In genomic region chr22:17733484-17733883, GRCh38 we compare ENCODE assay signal across 14 cellular contexts. TPM values are rescaled to one million over a fixed set of nuclear protein-coding genes. Genes with fewer than 3 reads are reported as not detected.
DNase-seq lines count a peak whose midpoint lies in the region; ATAC-seq and TF ChIP-seq lines count a peak whose summit lies in the region.
"Had no signal": no experiment of that assay in that cellular context is flagged by ENCODE, and none has a peak within 500 bp of the region (broad histone marks: within the 10 kb centered on the region; RNA-seq: fewer than 3 reads in every experiment).

No MANE protein-coding gene starts in this region.

- WGBS in IMR-90 (ENCODE audit: extremely low coverage in 2 of 2, insufficient read length in 1 of 2), 2 experiments, result no CpG with 5 or more reads among the region's 3 CpGs

- H3K36me3 ChIP-seq in IMR-90 (ENCODE audit: control insufficient read depth, insufficient read depth, low read length), result peaks cover 48% of the 10 kb centered on the region
- H3K36me3 ChIP-seq: prostate gland had no signal

- peak overlapping the region; percentile 69 for H3K27ac Mint-ChIP-seq in CD4-positive, alpha-beta T cell
- peak overlapping the region; percentile 48 to 89 (median 66) for H3K27ac Mint-ChIP-seq in naive thymus-derived CD8-positive, alpha-beta T cell
- H3K27ac Mint-ChIP-seq: endodermal cell had no signal

- no peaks in the 10 kb centered on the region for H3K9me3 Mint-ChIP-seq in CD4-positive, alpha-beta T cell
- no peaks in the 10 kb centered on the region for H3K9me3 Mint-ChIP-seq in naive thymus-derived CD8-positive, alpha-beta T cell
- H3K9me3 Mint-ChIP-seq: endodermal cell had no signal

- H3K27me3 Mint-ChIP-seq in CD4-positive, alpha-beta T cell, result no peaks in the 10 kb centered on the region
- no peaks in the 10 kb centered on the region for H3K27me3 Mint-ChIP-seq in naive thymus-derived CD8-positive, alpha-beta T cell

- TF ChIP-seq POLR2A in IMR-90 (IDR thresholded peaks at IDR 0.05; ENCODE audit: low read depth, low read length), result no peak

- intact Hi-C loops in CD4-positive, alpha-beta T cell (cut with DNase I, micrococcal nuclease), result no loop called here
- intact Hi-C loops in IMR-90 (cut with micrococcal nuclease), result no loop called here

- peaks cover 9% of the 10 kb centered on the region for H3K4me1 Mint-ChIP-seq in CD4-positive, alpha-beta T cell (ENCODE audit: low read depth)
- peaks cover 14 to 15% (median 15%) of the 10 kb centered on the region in 4 donors for H3K4me1 Mint-ChIP-seq in naive thymus-derived CD8-positive, alpha-beta T cell
- H3K4me1 Mint-ChIP-seq: endodermal cell had no signal

- no peak overlapping the region; the same call in 1 of the 2 replicates for H4K5ac ChIP-seq in IMR-90 (ENCODE audit: low read depth, low read length)

- no peaks in the 10 kb centered on the region for H3K27me3 ChIP-seq in CD4-positive, alpha-beta T cell (ENCODE audit: control insufficient read depth, insufficient read depth, low read length)
- H3K27me3 ChIP-seq in IMR-90 (ENCODE audit: control insufficient read depth, insufficient read depth, low read length), result no peaks in the 10 kb centered on the region
- H3K27me3 ChIP-seq: body of pancreas, hepatocyte, suprapubic skin had no signal

- POLR2A ChIA-PET in CD4-positive, alpha-beta T cell (lab: Charles Lee), result no interaction called here
- POLR2A ChIA-PET in IMR-90 (lab: Charles Lee; ENCODE audit: unreplicated experiment), result no interaction called here
- POLR2A ChIA-PET in naive thymus-derived CD8-positive, alpha-beta T cell (lab: Charles Lee), result no interaction called here

- no peak overlapping the region for H2AFZ ChIP-seq in IMR-90 (replicated peaks; ENCODE audit: low read length, poor library complexity)
- H2AFZ ChIP-seq: hepatocyte had no signal

- H3K27ac ChIP-seq in CD4-positive, alpha-beta T cell (ENCODE audit: low read depth, low read length), result peak overlapping the region; percentile 38
- H3K27ac ChIP-seq in IMR-90 (ENCODE audit: insufficient read depth, low read length), result peak overlapping the region; percentile 14; the same call in 1 of the 2 replicates
- H3K27ac ChIP-seq: body of pancreas, hepatocyte, prostate gland, suprapubic skin had no signal

- in situ Hi-C loops in IMR-90 (cut with MboI; ENCODE audit: low sequenced_read_pairs), result loop anchor here (5.0 kb wide), 1 partner anchor 39 kb away; the partner anchor contains the start of gene BID
- in situ Hi-C loops in astrocyte of the spinal cord (cut with HindIII; ENCODE audit: low sequenced_read_pairs), result no loop called here

- peaks cover 14 to 33% of the 10 kb centered on the region in 2 experiments; a peak in 3 of 4 replicates for H3K79me1 ChIP-seq in IMR-90 (ENCODE audit: low read depth in 1 of 2, low read length in 2 of 2)

- no peak overlapping the region for H3K56ac ChIP-seq in IMR-90 (ENCODE audit: extremely low read depth, insufficient read depth, low read length)

- peak overlapping the region; percentile 19 for H3K23ac ChIP-seq in IMR-90 (ENCODE audit: low read depth, low read length)

- no peak overlapping the region for H3K4me2 ChIP-seq in IMR-90 (ENCODE audit: low read depth, low read length)
- H3K4me2 ChIP-seq: hepatocyte had no signal

- no peak overlapping the region for H4K91ac ChIP-seq in IMR-90 (ENCODE audit: insufficient read depth, low read depth, low read length)

- peak overlapping the region; percentile 0; the same call in 1 of the 2 replicates for H2BK120ac ChIP-seq in IMR-90 (ENCODE audit: low read depth, low read length)

- peak overlapping the region; percentile 70 for H2BK5ac ChIP-seq in IMR-90 (ENCODE audit: low read depth, low read length, poor library complexity, severe bottlenecking)

- dilution Hi-C loops in IMR-90 (cut with HindIII; ENCODE audit: low sequenced_read_pairs, unreplicated experiment), result no loop called here

- H3K4me1 ChIP-seq in IMR-90 (ENCODE audit: control insufficient read depth, insufficient read depth, low read length), result peaks cover 4% of the 10 kb centered on the region; the same call in 1 of the 2 replicates
- H3K4me1 ChIP-seq: body of pancreas, prostate gland, suprapubic skin had no signal

- H2BK15ac ChIP-seq in IMR-90 (ENCODE audit: low read depth, low read length), result 0 out of 3 replicates have a peak overlapping the region, but pooled peaks have one; percentile 1

- no peak overlapping the region for H3K4me3 Mint-ChIP-seq in CD4-positive, alpha-beta T cell
- no peak overlapping the region for H3K4me3 Mint-ChIP-seq in naive thymus-derived CD8-positive, alpha-beta T cell
- H3K4me3 Mint-ChIP-seq: endodermal cell had no signal

- no peaks in the 10 kb centered on the region; the same call in 1 of the 2 replicates for H4K20me1 ChIP-seq in IMR-90 (ENCODE audit: insufficient read depth, low read length)

- peak overlapping the region; percentile 22; the same call in 1 of the 2 replicates for H2AK5ac ChIP-seq in IMR-90 (ENCODE audit: low read depth, low read length)

- peak overlapping the region; percentile 30; the same call in 1 of the 2 replicates for H2BK20ac ChIP-seq in IMR-90 (ENCODE audit: low read depth, low read length)

- CTCF ChIA-PET in CD4-positive, alpha-beta T cell (lab: Charles Lee), result interaction anchor here (1.3 kb wide), 1 partner anchor 9 kb away, joined by 4 read pairs; no protein-coding TSS in a partner anchor
- CTCF ChIA-PET in IMR-90 (lab: Yijun Ruan, JAX), result no interaction called here

- no peak for ATAC-seq in CD4-positive, alpha-beta T cell (ENCODE audit: poor library complexity)
- peak; percentile 43 for ATAC-seq in IMR-90 (ENCODE audit: low read depth)
- no peak for ATAC-seq in naive thymus-derived CD8-positive, alpha-beta T cell
- no peak for ATAC-seq in HG02623 (IDR thresholded peaks at IDR 0.05; ENCODE audit: unreplicated experiment)
- ATAC-seq: body of pancreas had no signal

- H3K9ac ChIP-seq in IMR-90 (ENCODE audit: low read depth, low read length), result no peak overlapping the region

- peaks cover 70% of the 10 kb centered on the region for H3K36me3 Mint-ChIP-seq in CD4-positive, alpha-beta T cell (ENCODE audit: low read depth)
- peaks cover 0 to 78% (median 15%) of the 10 kb centered on the region in 3 donors for H3K36me3 Mint-ChIP-seq in naive thymus-derived CD8-positive, alpha-beta T cell

- H3K9me1 ChIP-seq in IMR-90 (ENCODE audit: insufficient read depth, low read length), result peaks cover 18% of the 10 kb centered on the region

- H3K4ac ChIP-seq in IMR-90 (ENCODE audit: low read depth, low read length), result peak overlapping the region; percentile 26

- TF ChIP-seq CTCF in CD4-positive, alpha-beta T cell (IDR thresholded peaks at IDR 0.05), result no peak
- no peak for TF ChIP-seq CTCF in IMR-90 (conservative IDR thresholded peaks at IDR 0.05; ENCODE audit: low read depth, low read length)
- no peak for TF ChIP-seq CTCF in astrocyte of the spinal cord (IDR thresholded peaks at IDR 0.05; ENCODE audit: low read depth, low read length)

- H3K9me3 ChIP-seq in CD4-positive, alpha-beta T cell (ENCODE audit: control insufficient read depth, low read length), result no peaks in the 10 kb centered on the region
- H3K9me3 ChIP-seq in IMR-90 (ENCODE audit: control insufficient read depth, insufficient read depth, low read length), result no peaks in the 10 kb centered on the region
- H3K9me3 ChIP-seq: body of pancreas, prostate gland, suprapubic skin had no signal

- H3K4me3 ChIP-seq in IMR-90 (ENCODE audit: insufficient read depth, low read depth, low read length) (no peak overlapping the region), astrocyte of the spinal cord (ENCODE audit: low read depth, low read length) (no peak overlapping the region)
- H3K4me3 ChIP-seq: body of pancreas, hepatocyte, prostate gland, suprapubic skin had no signal

- no TSS peak for BruUV-seq in IMR-90 (replicated peaks; lab: Mats Ljungman, UMichigan)

- H3K18ac ChIP-seq in IMR-90 (ENCODE audit: low read depth, low read length), result peak overlapping the region; percentile 9; the same call in 1 of the 2 replicates

- H4K8ac ChIP-seq in IMR-90 (ENCODE audit: low read depth in 2 of 2, low read length in 2 of 2), result peak overlapping the region; percentile 24 to 32; a peak in 3 of 4 replicates

- no peak overlapping the region for H2AK9ac ChIP-seq in IMR-90 (replicated peaks; ENCODE audit: low read depth, low read length, poor library complexity)

- no peak for TF ChIP-seq RAD21 in IMR-90 (IDR thresholded peaks at IDR 0.05; ENCODE audit: low read length)

- peak overlapping the region; percentile 17 for H3K14ac ChIP-seq in IMR-90 (replicated peaks; ENCODE audit: low read depth, low read length)

- DNase-seq in CD4-positive, alpha-beta T cell, result no peak
- DNase-seq in IMR-90, result peak; percentile 64
- peak; percentile 35 for DNase-seq in astrocyte of the spinal cord (ENCODE audit: low read depth, low spot score)
- DNase-seq in naive thymus-derived CD8-positive, alpha-beta T cell, result no peak
- no peak for DNase-seq in NCI-H524 (lab: John Stamatoyannopoulos, UW)
- no peak for DNase-seq in globus pallidus (ENCODE audit: low spot score)
- no peak for DNase-seq in nucleus accumbens (lab: John Stamatoyannopoulos, UW)
- DNase-seq: body of pancreas, HCEC 1CT had no signal

TF ChIP-seq in IMR-90, 13 proteins besides CTCF, POLR2A, EP300 and RAD21:
- TF ChIP-seq RFX5 (IDR thresholded peaks at IDR 0.05; ENCODE audit: low read depth, low read length) (no peak), USF2 (IDR thresholded peaks at IDR 0.05; ENCODE audit: low read depth, low read length) (no peak), CHD1 (IDR thresholded peaks at IDR 0.05; ENCODE audit: low read depth, low read length) (no peak), NFE2L2 (IDR thresholded peaks at IDR 0.05; ENCODE audit: low read depth, low read length) (0 out of 2 replicates have a peak, but pooled peaks have one; percentile 15)

RNA-seq across cellular contexts. Expression of gene BID, which starts 40.8 kb away (rescaled TPM):
- total RNA-seq in CD4-positive, alpha-beta T cell, result 10 to 100 TPM in 1 of 2 experiments, 1 to 10 TPM in 1; 8.9 to 10.3 TPM
- 59.4 and 69.5 TPM in 2 replicates for total RNA-seq in IMR-90 (2012; rRNA removed)
- 240 and 272 TPM in 2 replicates for polyA plus RNA-seq in IMR-90 (2012; rRNA removed)
- 79.6 and 204 TPM in 2 replicates for polyA plus RNA-seq in IMR-90 (2012; cell fraction: cytosol; rRNA removed)
- 82.1 and 146 TPM in 2 replicates for polyA plus RNA-seq in IMR-90 (2012; cell fraction: nucleus; rRNA removed; ENCODE audit: low replicate concordance)
- total RNA-seq in naive thymus-derived CD8-positive, alpha-beta T cell, result 10 to 100 TPM; 22.3 to 23.0 TPM
- 10 to 100 TPM; 67.0 to 84.1 (median 67.7) TPM for polyA plus RNA-seq in naive thymus-derived CD8-positive, alpha-beta T cell

Comparison
In these comparisons a context has a peak if more than half of its experiments do, and no peak if none do; other contexts are left out.
1. DNase-seq: peak in IMR-90 (single experiment) and astrocyte of the spinal cord (single experiment); none in CD4-positive, alpha-beta T cell (0 of 10), naive thymus-derived CD8-positive, alpha-beta T cell (0 of 10), NCI-H524 (0 of 2), globus pallidus (single experiment) and nucleus accumbens (0 of 56).